In genomic region chr6:81772741-81773140, GRCh38 we compare ENCODE assay signal across 9 cellular contexts. TPM values are rescaled to one million over a fixed set of nuclear protein-coding genes. Genes with fewer than 3 reads are reported as not detected.
DNase-seq lines count a peak whose midpoint lies in the region; ATAC-seq and TF ChIP-seq lines count a peak whose summit lies in the region.
"Had no signal": no experiment of that assay in that cellular context is flagged by ENCODE, and none has a peak within 500 bp of the region (broad histone marks: within the 10 kb centered on the region; RNA-seq: fewer than 3 reads in every experiment).

No MANE protein-coding gene starts in this region.

- no peak overlapping the region for H3K27ac Mint-ChIP-seq in activated CD4-positive, alpha-beta T cell treated with anti-CD3 and anti-CD28 coated beads, Interleukin-2, amount 10 ng/mL, durations not matched to agents 7 days and 5 days

- no peak overlapping the region for H3K27ac ChIP-seq in dorsolateral prefrontal cortex

- CTCF ChIA-PET in activated CD4-positive, alpha-beta T cell treated with anti-CD3 and anti-CD28 coated beads, Interleukin-2, amount 10 ng/mL, durations not matched to agents 7 days and 5 days (lab: Charles Lee), result no interaction called here

- peak; percentile 98 for ATAC-seq in GM21515 (IDR thresholded peaks at IDR 0.05; ENCODE audit: unreplicated experiment)
- peak; percentile 99 for ATAC-seq in HG03571 (IDR thresholded peaks at IDR 0.05; ENCODE audit: unreplicated experiment)

- H3K4me3 ChIP-seq in astrocyte of the spinal cord (ENCODE audit: low read depth, low read length) (no peak overlapping the region), dorsolateral prefrontal cortex (no peak overlapping the region)

- peaks cover 0 to 11% (median 0%) of the 10 kb centered on the region in 45 donors for H3K27me3 ChIP-seq in dorsolateral prefrontal cortex

- in situ Hi-C loops in astrocyte of the spinal cord (cut with HindIII; ENCODE audit: low sequenced_read_pairs), result no loop called here

- TF ChIP-seq CTCF in astrocyte of the spinal cord (IDR thresholded peaks at IDR 0.05; ENCODE audit: low read depth, low read length) (no peak), dorsolateral prefrontal cortex (IDR thresholded peaks at IDR 0.05 in 54 of 56, conservative IDR thresholded peaks at IDR 0.05 in 2 of 56; ENCODE audit: low read depth in 1 of 56, partially characterized antibody in 56 of 56) (no peak)

- peaks cover 2% of the 10 kb centered on the region for H3K4me1 Mint-ChIP-seq in activated CD4-positive, alpha-beta T cell treated with anti-CD3 and anti-CD28 coated beads, Interleukin-2, amount 10 ng/mL, durations not matched to agents 7 days and 5 days

- no peaks in the 10 kb centered on the region for H3K36me3 Mint-ChIP-seq in activated CD4-positive, alpha-beta T cell treated with anti-CD3 and anti-CD28 coated beads, Interleukin-2, amount 10 ng/mL, durations not matched to agents 7 days and 5 days (ENCODE audit: low read depth)
- H3K36me3 Mint-ChIP-seq: activated naive CD8-positive, alpha-beta T cell treated with anti-CD3 and anti-CD28 coated beads, Interleukin-2, amount 10 ng/mL, durations not matched to agents 7 days and 5 days had no signal

- intact Hi-C loops in dorsolateral prefrontal cortex (cut with DNase I), result no loop called here

- POLR2A ChIA-PET in activated CD4-positive, alpha-beta T cell treated with anti-CD3 and anti-CD28 coated beads, Interleukin-2, amount 10 ng/mL, durations not matched to agents 7 days and 5 days (lab: Charles Lee), result interaction anchor here (0.6 kb wide), 1 partner anchor 752 kb away, joined by 4 read pairs; no protein-coding TSS in a partner anchor

- DNase-seq in ELR (ENCODE audit: low read depth) (peak; percentile 88), astrocyte of the spinal cord (ENCODE audit: low read depth, low spot score) (peak; percentile 67), dorsolateral prefrontal cortex (no peak), amygdala (lab: John Stamatoyannopoulos, UW) (no peak)
- DNase-seq in activated naive CD4-positive, alpha-beta T cell treated with anti-CD3 and anti-CD28 coated beads, Interleukin-2, amount 50 U/mL, for 16 hours, result no peak
- no peak for DNase-seq in activated CD4-positive, alpha-beta T cell treated with anti-CD3 and anti-CD28 coated beads, Interleukin-2, amount 10 ng/mL, durations not matched to agents 7 days and 5 days
- DNase-seq: activated naive CD8-positive, alpha-beta T cell treated with anti-CD3 and anti-CD28 coated beads, Interleukin-2, amount 10 ng/mL, durations not matched to agents 7 days and 5 days had no signal

- H3K4me3 Mint-ChIP-seq in activated CD4-positive, alpha-beta T cell treated with anti-CD3 and anti-CD28 coated beads, Interleukin-2, amount 10 ng/mL, durations not matched to agents 7 days and 5 days, result no peak overlapping the region
- H3K4me3 Mint-ChIP-seq: activated naive CD8-positive, alpha-beta T cell treated with anti-CD3 and anti-CD28 coated beads, Interleukin-2, amount 10 ng/mL, durations not matched to agents 7 days and 5 days had no signal

- no peaks in the 10 kb centered on the region for H3K9me3 Mint-ChIP-seq in activated CD4-positive, alpha-beta T cell treated with anti-CD3 and anti-CD28 coated beads, Interleukin-2, amount 10 ng/mL, durations not matched to agents 7 days and 5 days
- H3K9me3 Mint-ChIP-seq: activated naive CD8-positive, alpha-beta T cell treated with anti-CD3 and anti-CD28 coated beads, Interleukin-2, amount 10 ng/mL, durations not matched to agents 7 days and 5 days had no signal

- H3K27me3 Mint-ChIP-seq in activated CD4-positive, alpha-beta T cell treated with anti-CD3 and anti-CD28 coated beads, Interleukin-2, amount 10 ng/mL, durations not matched to agents 7 days and 5 days, result no peaks in the 10 kb centered on the region

RNA-seq across cellular contexts. Expression of gene TENT5A, which starts 20.3 kb away (rescaled TPM):
- 1 to 10 TPM in 119 of 120 experiments, under 1 TPM in 1; 0.85 to 6.9 (median 2.3) TPM for total RNA-seq in dorsolateral prefrontal cortex
- 1 to 10 TPM; 1.9 to 2.0 TPM for total RNA-seq in activated CD4-positive, alpha-beta T cell treated with anti-CD3 and anti-CD28 coated beads, Interleukin-2, amount 10 ng/mL, durations not matched to agents 7 days and 5 days

Comparison
In these comparisons a context has a peak if more than half of its experiments do, and no peak if none do; other contexts are left out.
1. DNase-seq: peak in ELR (single experiment) and astrocyte of the spinal cord (single experiment); none in dorsolateral prefrontal cortex (0 of 10), activated naive CD4-positive, alpha-beta T cell treated with anti-CD3 and anti-CD28 coated beads, Interleukin-2, amount 50 U/mL, for 16 hours (single experiment), amygdala (0 of 56) and activated CD4-positive, alpha-beta T cell treated with anti-CD3 and anti-CD28 coated beads, Interleukin-2, amount 10 ng/mL, durations not matched to agents 7 days and 5 days (single experiment).